In the genomic region with DNA sequence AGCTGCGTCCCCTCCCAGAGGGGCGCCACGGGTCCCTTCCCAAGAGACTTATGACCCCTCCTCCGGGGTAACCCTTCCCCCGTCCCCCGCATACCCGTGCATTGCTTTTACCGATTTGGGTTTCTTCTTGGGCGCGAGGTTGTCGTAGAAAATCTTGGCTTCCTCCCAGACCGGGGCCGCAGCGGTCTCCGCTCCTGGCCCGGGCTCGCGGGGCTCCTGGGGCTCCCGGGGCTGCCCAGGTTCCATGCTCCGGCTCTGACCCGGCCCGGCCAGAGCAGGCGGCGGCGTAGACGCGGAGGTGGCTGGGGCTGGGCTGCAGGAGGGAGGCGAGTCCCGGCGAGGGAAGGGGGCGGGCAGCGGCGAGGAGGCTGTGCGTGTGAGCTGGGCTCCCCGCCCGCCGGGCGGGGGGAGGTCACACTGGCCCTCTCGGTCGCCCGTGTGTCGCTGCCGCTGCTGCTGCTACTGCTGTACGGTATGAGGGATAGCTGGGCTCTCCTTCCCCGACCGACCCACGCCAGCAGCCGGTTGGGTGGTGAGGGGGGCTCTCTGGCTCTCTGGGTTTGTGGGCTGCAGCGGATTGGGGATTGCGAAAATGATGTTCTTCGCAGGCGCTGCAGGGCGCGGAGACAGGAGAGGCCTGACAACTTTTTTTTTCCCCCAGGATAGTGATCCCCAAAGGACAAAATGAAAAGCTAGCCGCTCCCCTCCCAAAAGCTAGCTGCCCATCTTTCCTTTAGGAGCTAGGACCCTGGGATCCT, we compare ENCODE assay signal across 1 cellular context.
TF ChIP-seq lines count a peak whose summit lies in the region.

Gene NT5C1A, minus strand, starts transcription at position 315 of the 758 bp plus-strand sequence. Its CDS starts 69 bp downstream, at position 246.

TF ChIP-seq in neural cell, 6 proteins besides CTCF, POLR2A, EP300 and RAD21 (continued from another document):
- TF ChIP-seq, protein P1, sequence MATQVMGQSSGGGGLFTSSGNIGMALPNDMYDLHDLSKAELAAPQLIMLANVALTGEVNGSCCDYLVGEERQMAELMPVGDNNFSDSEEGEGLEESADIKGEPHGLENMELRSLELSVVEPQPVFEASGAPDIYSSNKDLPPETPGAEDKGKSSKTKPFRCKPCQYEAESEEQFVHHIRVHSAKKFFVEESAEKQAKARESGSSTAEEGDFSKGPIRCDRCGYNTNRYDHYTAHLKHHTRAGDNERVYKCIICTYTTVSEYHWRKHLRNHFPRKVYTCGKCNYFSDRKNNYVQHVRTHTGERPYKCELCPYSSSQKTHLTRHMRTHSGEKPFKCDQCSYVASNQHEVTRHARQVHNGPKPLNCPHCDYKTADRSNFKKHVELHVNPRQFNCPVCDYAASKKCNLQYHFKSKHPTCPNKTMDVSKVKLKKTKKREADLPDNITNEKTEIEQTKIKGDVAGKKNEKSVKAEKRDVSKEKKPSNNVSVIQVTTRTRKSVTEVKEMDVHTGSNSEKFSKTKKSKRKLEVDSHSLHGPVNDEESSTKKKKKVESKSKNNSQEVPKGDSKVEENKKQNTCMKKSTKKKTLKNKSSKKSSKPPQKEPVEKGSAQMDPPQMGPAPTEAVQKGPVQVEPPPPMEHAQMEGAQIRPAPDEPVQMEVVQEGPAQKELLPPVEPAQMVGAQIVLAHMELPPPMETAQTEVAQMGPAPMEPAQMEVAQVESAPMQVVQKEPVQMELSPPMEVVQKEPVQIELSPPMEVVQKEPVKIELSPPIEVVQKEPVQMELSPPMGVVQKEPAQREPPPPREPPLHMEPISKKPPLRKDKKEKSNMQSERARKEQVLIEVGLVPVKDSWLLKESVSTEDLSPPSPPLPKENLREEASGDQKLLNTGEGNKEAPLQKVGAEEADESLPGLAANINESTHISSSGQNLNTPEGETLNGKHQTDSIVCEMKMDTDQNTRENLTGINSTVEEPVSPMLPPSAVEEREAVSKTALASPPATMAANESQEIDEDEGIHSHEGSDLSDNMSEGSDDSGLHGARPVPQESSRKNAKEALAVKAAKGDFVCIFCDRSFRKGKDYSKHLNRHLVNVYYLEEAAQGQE (IDR thresholded peaks at IDR 0.05; ENCODE audit: borderline replicate concordance) = no peak
- TF ChIP-seq POLR2AphosphoS5 (IDR thresholded peaks at IDR 0.05) = peak; percentile 7
- TF ChIP-seq MXI1 (conservative IDR thresholded peaks at IDR 0.05; ENCODE audit: poor library complexity, severe bottlenecking) = no peak
